ENCODE assay signal across 8 cellular contexts in genomic region chr6:53794720-53795253, GRCh38. TPM values are rescaled to one million over a fixed set of nuclear protein-coding genes. Genes with fewer than 3 reads are reported as not detected.
A peak's percentile ranks its signal among the peaks of the same experiment; 100 is the strongest.
DNase-seq lines count a peak whose midpoint lies in the region; ATAC-seq and TF ChIP-seq lines count a peak whose summit lies in the region.

TSS of gene LRRC1 (plus strand) at chr6:53795005. CDS start at chr6:53795257, 252 bp downstream.

- H3K4me2 ChIP-seq in neuronal stem cell (ENCODE audit: insufficient read depth, low read length, poor library complexity, severe bottlenecking), result peak within 1 kb of the TSS; percentile 96

- CTCF ChIA-PET in RWPE1 (lab: Yijun Ruan, JAX), result interaction anchor here (0.6 to 2.8 kb wide), 8 partner anchors 60 to 259 kb away, joined by 3 to 23 read pairs (median 5); no protein-coding TSS in a partner anchor

- POLR2A ChIA-PET in RWPE1 (lab: Yijun Ruan, JAX; ENCODE audit: low non-redundant PET), result interaction anchor here (0.5 to 1.8 kb wide), 4 partner anchors 16 to 161 kb away, joined by 3 to 10 read pairs (median 5); no protein-coding TSS in a partner anchor

- peaks cover 0 to 3% of the 10 kb centered on the region in 2 donors for H3K9me3 ChIP-seq in neuronal stem cell (replicated peaks in 1 of 2; ENCODE audit: control insufficient read depth in 2 of 2, insufficient read depth in 1 of 2, low read depth in 1 of 2, low read length in 2 of 2)
- no peaks in the 10 kb centered on the region for H3K9me3 ChIP-seq in subcutaneous abdominal adipose tissue (ENCODE audit: control insufficient read depth in 5 of 5, low read length in 5 of 5)

- H3K79me1 ChIP-seq in neuronal stem cell (ENCODE audit: low read depth, low read length), result no peaks in the 10 kb centered on the region

- no peak for TF ChIP-seq CTCF in RWPE1 (conservative IDR thresholded peaks at IDR 0.05; ENCODE audit: low read depth)
- TF ChIP-seq CTCF in foreskin keratinocyte (conservative IDR thresholded peaks at IDR 0.05), result no peak

- H3K18ac ChIP-seq in neuronal stem cell (ENCODE audit: low read length), result peak within 1 kb of the TSS; percentile 93

- peak within 1 kb of the TSS; percentile 94 for H2AFZ ChIP-seq in neuronal stem cell (ENCODE audit: low read length)

- no peak within 1 kb of the TSS for H4K91ac ChIP-seq in neuronal stem cell (ENCODE audit: low read depth, low read length, poor library complexity)

- DNase-seq in Daoy (ENCODE audit: low read depth), result peak; percentile 97
- peak; percentile 76 for DNase-seq in KG1 (lab: John Stamatoyannopoulos, UW)
- peak; percentile 88 for DNase-seq in RWPE1 (ENCODE audit: low spot score)
- DNase-seq in activated gamma-delta T cell treated with anti-CD3 and anti-CD28 coated beads, Interleukin-2, amount 50 U/mL, for 16 hours (ENCODE audit: low read depth), result peak; percentile 71
- peak; percentile 66 to 83 for DNase-seq in foreskin keratinocyte
- DNase-seq in neuronal stem cell (ENCODE audit: low spot score), result peak; percentile 95

- WGBS in neuronal stem cell (ENCODE audit: extremely low coverage in 2 of 2, insufficient read length in 2 of 2, insufficient replicate concordance in 1 of 2), 2 donors, result no CpG with 5 or more reads among the region's 68 CpGs

- no peak within 1 kb of the TSS for H3K4ac ChIP-seq in neuronal stem cell (ENCODE audit: low read length)

- H3K9ac ChIP-seq in neuronal stem cell (ENCODE audit: low read depth, low read length, poor library complexity) (peak within 1 kb of the TSS; percentile 97), subcutaneous abdominal adipose tissue (ENCODE audit: low read length in 5 of 5) (peak within 1 kb of the TSS in 4 of 5 donors; percentile 20 to 78 (median 66))

- H3K23ac ChIP-seq in neuronal stem cell (ENCODE audit: low read depth, low read length, poor library complexity), result peak within 1 kb of the TSS; percentile 80

- H3K36me3 ChIP-seq in neuronal stem cell (replicated peaks in 1 of 2; ENCODE audit: control insufficient read depth in 2 of 2, insufficient read depth in 2 of 2, low read length in 2 of 2), result no peaks in the 10 kb centered on the region
- no peaks in the 10 kb centered on the region for H3K36me3 ChIP-seq in subcutaneous abdominal adipose tissue (ENCODE audit: control insufficient read depth in 5 of 5, insufficient read depth in 5 of 5, low read length in 5 of 5)

- H3K4me3 ChIP-seq in neuronal stem cell (ENCODE audit: low read length in 2 of 2) (peak within 1 kb of the TSS; percentile 81 to 90), subcutaneous abdominal adipose tissue (ENCODE audit: low read depth in 1 of 5, low read length in 5 of 5) (peak within 1 kb of the TSS; percentile 72 to 88 (median 84))

- H3K27me3 ChIP-seq in foreskin keratinocyte (no peaks in the 10 kb centered on the region), neuronal stem cell (ENCODE audit: control insufficient read depth in 3 of 3, insufficient read depth in 3 of 3, low read depth in 1 of 3, low read length in 3 of 3) (peaks cover 0 to 3% (median 2%) of the 10 kb centered on the region in 3 experiments), subcutaneous abdominal adipose tissue (ENCODE audit: control insufficient read depth in 5 of 5, insufficient read depth in 4 of 5, low read length in 5 of 5) (peaks cover 0 to 23% (median 4%) of the 10 kb centered on the region in 5 donors)

- H2BK12ac ChIP-seq in neuronal stem cell (ENCODE audit: low read length), result no peak within 1 kb of the TSS

- H2BK15ac ChIP-seq in neuronal stem cell (ENCODE audit: low read length), result peak within 1 kb of the TSS; percentile 99

- peak within 1 kb of the TSS; percentile 95 for H3K14ac ChIP-seq in neuronal stem cell (ENCODE audit: low read length)

- H2BK120ac ChIP-seq in neuronal stem cell (ENCODE audit: low read depth, low read length), result no peak within 1 kb of the TSS

- H4K8ac ChIP-seq in neuronal stem cell (ENCODE audit: low read depth, low read length), result no peak within 1 kb of the TSS

- H3K27ac ChIP-seq in RWPE1, result peak within 1 kb of the TSS; percentile 86
- H3K27ac ChIP-seq in foreskin keratinocyte, result peak within 1 kb of the TSS; percentile 22
- H3K27ac ChIP-seq in neuronal stem cell (replicated peaks; ENCODE audit: low read length), result peak within 1 kb of the TSS; percentile 65
- no peak within 1 kb of the TSS for H3K27ac ChIP-seq in subcutaneous abdominal adipose tissue (ENCODE audit: low read depth, low read length)

- peak within 1 kb of the TSS; percentile 36 for H2AK5ac ChIP-seq in neuronal stem cell (ENCODE audit: low read depth, low read length)

- peak within 1 kb of the TSS; percentile 92 for H2BK5ac ChIP-seq in neuronal stem cell (ENCODE audit: low read length)

- peak; percentile 76 for ATAC-seq in GM21723 (IDR thresholded peaks at IDR 0.05; ENCODE audit: unreplicated experiment)
- peak; percentile 58 for ATAC-seq in foreskin keratinocyte

- H3K4me1 ChIP-seq in foreskin keratinocyte (peaks cover 19% of the 10 kb centered on the region), neuronal stem cell (ENCODE audit: control insufficient read depth in 2 of 2, insufficient read depth in 1 of 2, low read depth in 1 of 2, low read length in 2 of 2) (peaks cover 3 to 6% of the 10 kb centered on the region in 2 donors), subcutaneous abdominal adipose tissue (ENCODE audit: control insufficient read depth in 5 of 5, insufficient read depth in 5 of 5, low read length in 5 of 5) (peaks cover 2 to 28% (median 26%) of the 10 kb centered on the region in 5 donors)

RNA-seq across cellular contexts. Expression of gene LRRC1, which starts in this region (rescaled TPM):
- 12.2 and 13.1 TPM in 2 replicates for total RNA-seq in Daoy (2014; rRNA removed; shearing (Covaris generic))
- 22.5 and 23.6 TPM in 2 replicates for total RNA-seq in foreskin keratinocyte
- polyA plus RNA-seq in foreskin keratinocyte, result 9.2 and 10.7 TPM in 2 replicates
- polyA plus RNA-seq in neuronal stem cell (2013, experiment 1 of 2), result 7.5 TPM
- 7.4 TPM for polyA plus RNA-seq in neuronal stem cell (2013, experiment 2 of 2)
